ENCODE assay signal across 21 cellular contexts in the genomic region with DNA sequence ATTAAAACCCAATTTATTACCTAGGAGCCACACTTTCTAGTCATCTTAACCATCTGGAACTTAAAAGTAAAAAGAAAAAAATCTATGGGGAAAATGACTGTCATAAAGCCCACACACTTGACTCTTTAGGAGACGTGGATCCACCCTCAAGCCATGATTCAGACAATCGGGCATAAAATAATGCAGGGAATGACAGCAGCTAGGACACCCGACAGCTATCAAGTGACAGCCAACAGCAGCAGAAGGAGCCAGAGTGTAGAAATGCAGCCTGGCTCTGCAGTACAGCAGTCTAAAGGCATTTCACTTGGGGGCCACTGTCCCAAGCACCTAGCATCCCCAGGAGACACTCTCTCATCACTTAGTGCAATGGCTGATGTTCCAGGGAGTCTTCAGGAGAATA.
"Had no signal": no experiment of that assay in that cellular context is flagged by ENCODE, and none has a peak within 500 bp of the region (broad histone marks: within the 10 kb centered on the region; RNA-seq: fewer than 3 reads in every experiment).

No MANE protein-coding gene starts in this region.

- H3K9me3 ChIP-seq: SJSA1 had no signal

- ATAC-seq: HepG2 had no signal

- H3K27me3 ChIP-seq: SJSA1 had no signal

- H3K27ac ChIP-seq: SJSA1, SK-N-MC had no signal

- H3K4me1 ChIP-seq: SJSA1 had no signal

- DNase-seq: IMR-90, Kasumi-1, KG1, MM.1S, NCI-H1048, NCI-H1105, NCI-H1436 treated with DMSO at 0.1 percent for 48 hours, NCI-H1694, NCI-H187 treated with DMSO at 0.1 percent for 48 hours, NCI-H2081, NCI-H2107, NCI-H226, NCI-H446 treated with DMSO at 0.1 percent for 48 hours, NCI-H510A treated with DMSO at 0.1 percent for 48 hours, NCI-H526, Right ventricle myocardium superior, RPMI8226, SIG-M5 had no signal

- H3K4me3 ChIP-seq: SJSA1, SK-N-MC had no signal

- H3K36me3 ChIP-seq: SJSA1 had no signal
